ENCODE assay signal across 1 cellular context in the genomic region with DNA sequence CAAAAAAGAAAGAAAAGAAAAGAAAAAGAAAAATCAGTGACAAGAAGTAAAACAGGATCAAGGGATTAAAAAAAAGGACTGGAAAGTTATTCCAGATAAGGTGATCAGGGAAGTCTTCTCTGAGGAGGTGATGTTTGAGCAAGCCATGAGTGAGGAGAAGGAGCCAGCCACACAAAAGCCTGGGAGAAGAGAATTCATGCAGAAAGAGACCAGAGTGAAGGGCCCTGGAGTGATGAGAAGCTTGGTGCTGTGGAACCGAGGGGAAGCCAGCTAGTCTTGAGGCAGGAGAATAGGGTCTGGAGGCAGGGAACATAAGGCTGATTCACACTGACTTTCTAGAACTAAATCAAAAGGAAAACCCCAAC.
A peak's percentile ranks its signal among the peaks of the same experiment; 100 is the strongest.
TF ChIP-seq lines count a peak whose summit lies in the region.

No MANE protein-coding gene starts in this region.

TF ChIP-seq in K562, 482 proteins besides CTCF, POLR2A, EP300 and RAD21:
- TF ChIP-seq ZFP36 (IDR thresholded peaks at IDR 0.05; ENCODE audit: low read depth, low read length, partially characterized antibody) (peak; percentile 68), SMAD1 (IDR thresholded peaks at IDR 0.05; ENCODE audit: low read depth, low read length, partially characterized antibody) (no peak)
TF ChIP-seq in K562: peak in this region for 1.
